15 cellular contexts compared by ENCODE assay signal in genomic region chr10:85490431-85490830, GRCh38.
"Had no signal": no experiment of that assay in that cellular context is flagged by ENCODE, and none has a peak within 500 bp of the region (broad histone marks: within the 10 kb centered on the region; RNA-seq: fewer than 3 reads in every experiment).

No MANE protein-coding gene starts in this region.

- H3K27me3 Mint-ChIP-seq: activated CD4-positive, alpha-beta memory T cell treated with anti-CD3 and anti-CD28 coated beads, Interleukin-2, amount 10 ng/mL, durations not matched to agents 7 days and 5 days; naive B cell; T-helper 17 cell had no signal

- H3K36me3 Mint-ChIP-seq: activated naive CD4-positive, alpha-beta T cell treated with anti-CD3 and anti-CD28 coated beads, Interleukin-2, amount 50 U/mL, for 24 hours; naive B cell; neural progenitor cell; stimulated activated effector memory CD8-positive, alpha-beta T cell treated with anti-CD3 and anti-CD28 coated beads, Interleukin-12 subunit alpha, Interleukin-12 subunit beta, amount 100 ng/mL, for 72 hours had no signal

- H3K4me3 Mint-ChIP-seq: activated CD4-positive, alpha-beta memory T cell treated with anti-CD3 and anti-CD28 coated beads, Interleukin-2, amount 10 ng/mL, durations not matched to agents 7 days and 5 days; activated CD4-positive, alpha-beta T cell treated with anti-CD3 and anti-CD28 coated beads for 36 hours; activated naive CD4-positive, alpha-beta T cell treated with anti-CD3 and anti-CD28 coated beads, Interleukin-2, amount 50 U/mL, for 24 hours; activated T-cell treated with anti-CD3 and anti-CD28 coated beads, Interleukin-2, amount 50 U/mL, for 4 hours; naive B cell; neural progenitor cell; stimulated activated effector memory CD8-positive, alpha-beta T cell treated with anti-CD3 and anti-CD28 coated beads, Interleukin-12 subunit alpha, Interleukin-12 subunit beta, amount 100 ng/mL, for 72 hours; T-helper 17 cell had no signal

- DNase-seq: activated CD4-positive, alpha-beta memory T cell treated with anti-CD3 and anti-CD28 coated beads, Interleukin-2, amount 10 ng/mL, durations not matched to agents 7 days and 5 days; activated CD4-positive, alpha-beta T cell treated with anti-CD3 and anti-CD28 coated beads for 36 hours; activated effector memory CD4-positive, alpha-beta T cell treated with Interleukin-2 at 50 U/mL for 16 hours; activated T-cell treated with anti-CD3 and anti-CD28 coated beads, Interleukin-2, amount 50 U/mL, for 4 hours; adrenal gland; colonic mucosa; effector CD4-positive, alpha-beta T cell; heart left ventricle; naive B cell; T-helper 17 cell; tibial artery had no signal

- H3K4me1 Mint-ChIP-seq: activated CD4-positive, alpha-beta T cell treated with anti-CD3 and anti-CD28 coated beads for 36 hours; activated naive CD4-positive, alpha-beta T cell treated with anti-CD3 and anti-CD28 coated beads, Interleukin-2, amount 50 U/mL, for 24 hours; naive B cell; stimulated activated effector memory CD8-positive, alpha-beta T cell treated with anti-CD3 and anti-CD28 coated beads, Interleukin-12 subunit alpha, Interleukin-12 subunit beta, amount 100 ng/mL, for 72 hours; T-helper 17 cell had no signal

- H3K27ac Mint-ChIP-seq: activated CD4-positive, alpha-beta memory T cell treated with anti-CD3 and anti-CD28 coated beads, Interleukin-2, amount 10 ng/mL, durations not matched to agents 7 days and 5 days; activated CD4-positive, alpha-beta T cell treated with anti-CD3 and anti-CD28 coated beads for 36 hours; activated naive CD4-positive, alpha-beta T cell treated with anti-CD3 and anti-CD28 coated beads, Interleukin-2, amount 50 U/mL, for 24 hours; naive B cell; neural progenitor cell; stimulated activated effector memory CD8-positive, alpha-beta T cell treated with anti-CD3 and anti-CD28 coated beads, Interleukin-12 subunit alpha, Interleukin-12 subunit beta, amount 100 ng/mL, for 72 hours; T-helper 17 cell had no signal

- H3K9me3 Mint-ChIP-seq: activated CD4-positive, alpha-beta memory T cell treated with anti-CD3 and anti-CD28 coated beads, Interleukin-2, amount 10 ng/mL, durations not matched to agents 7 days and 5 days; activated naive CD4-positive, alpha-beta T cell treated with anti-CD3 and anti-CD28 coated beads, Interleukin-2, amount 50 U/mL, for 24 hours; activated T-cell treated with anti-CD3 and anti-CD28 coated beads, Interleukin-2, amount 50 U/mL, for 4 hours; stimulated activated effector memory CD8-positive, alpha-beta T cell treated with anti-CD3 and anti-CD28 coated beads, Interleukin-12 subunit alpha, Interleukin-12 subunit beta, amount 100 ng/mL, for 72 hours had no signal

- H3K27ac ChIP-seq: adrenal gland, colonic mucosa, esophagus muscularis mucosa, heart left ventricle, neural progenitor cell, tibial artery had no signal
